Comparison of ENCODE assay signal across 34 cellular contexts in genomic region chr4:98242063-98242462, GRCh38. TPM values are rescaled to one million over a fixed set of nuclear protein-coding genes. Genes with fewer than 3 reads are reported as not detected.
DNase-seq lines count a peak whose midpoint lies in the region; ATAC-seq and TF ChIP-seq lines count a peak whose summit lies in the region.
"Had no signal": no experiment of that assay in that cellular context is flagged by ENCODE, and none has a peak within 500 bp of the region (broad histone marks: within the 10 kb centered on the region; RNA-seq: fewer than 3 reads in every experiment).

No MANE protein-coding gene starts in this region.

- H3K27ac ChIP-seq in PC-3 (ENCODE audit: low read length): no peak overlapping the region
- peak overlapping the region; percentile 39; the same call in 1 of the 2 replicates for H3K27ac ChIP-seq in Panc1 (ENCODE audit: low read length)
- no peak overlapping the region for H3K27ac ChIP-seq in SK-N-SH (ENCODE audit: low read depth in 2 of 2, low read length in 1 of 2)
- no peak overlapping the region for H3K27ac ChIP-seq in WERI-Rb-1
- H3K27ac ChIP-seq: 22Rv1; A549; BLaER1; BLaER1 treated with 17β-estradiol and CSF1 and Interleukin-3, amounts not matched to agents 10 nM and 100 nM; C4-2B had no signal

- H3K79me2 ChIP-seq in PC-3 (ENCODE audit: low read length): no peaks in the 10 kb centered on the region
- H3K79me2 ChIP-seq in SK-N-SH (ENCODE audit: insufficient read depth): no peaks in the 10 kb centered on the region

- H3K9me2 ChIP-seq in PC-3 (replicated peaks; ENCODE audit: low read length): no peaks in the 10 kb centered on the region
- no peaks in the 10 kb centered on the region for H3K9me2 ChIP-seq in SK-N-SH

- no peak overlapping the region for H3K4me3 Mint-ChIP-seq in WTC11
- H3K4me3 Mint-ChIP-seq in activated CD4-positive, alpha-beta memory T cell treated with anti-CD3 and anti-CD28 coated beads, Interleukin-2, amount 10 ng/mL, durations not matched to agents 7 days and 5 days: no peak overlapping the region
- H3K4me3 Mint-ChIP-seq: B cell; CD14-positive monocyte; CD4-positive, alpha-beta memory T cell; CD4-positive, alpha-beta T cell; CD4-positive, CD25-positive, alpha-beta regulatory T cell; CD8-positive, alpha-beta memory T cell; CD8-positive, alpha-beta T cell had no signal

- no peaks in the 10 kb centered on the region for H3K9me3 Mint-ChIP-seq in WTC11
- H3K9me3 Mint-ChIP-seq in activated CD4-positive, alpha-beta memory T cell treated with anti-CD3 and anti-CD28 coated beads, Interleukin-2, amount 10 ng/mL, durations not matched to agents 7 days and 5 days: peaks cover 3% of the 10 kb centered on the region
- H3K9me3 Mint-ChIP-seq: CD4-positive, alpha-beta T cell; CD8-positive, alpha-beta T cell had no signal

- no peaks in the 10 kb centered on the region for H3K36me3 Mint-ChIP-seq in WTC11
- H3K36me3 Mint-ChIP-seq in activated CD4-positive, alpha-beta memory T cell treated with anti-CD3 and anti-CD28 coated beads, Interleukin-2, amount 10 ng/mL, durations not matched to agents 7 days and 5 days (ENCODE audit: low read depth): peaks cover 3% of the 10 kb centered on the region
- H3K36me3 Mint-ChIP-seq: CD14-positive monocyte; CD4-positive, alpha-beta memory T cell; CD4-positive, CD25-positive, alpha-beta regulatory T cell; CD8-positive, alpha-beta T cell had no signal

- H3K27me3 ChIP-seq in PC-3 (ENCODE audit: low read length) (no peaks in the 10 kb centered on the region), Panc1 (ENCODE audit: control insufficient read depth, insufficient read depth, low read length) (no peaks in the 10 kb centered on the region), SK-N-SH (ENCODE audit: insufficient read depth) (no peaks in the 10 kb centered on the region), WERI-Rb-1 (ENCODE audit: insufficient read depth, low read depth, severe bottlenecking) (no peaks in the 10 kb centered on the region)
- H3K27me3 ChIP-seq: BE2C; BLaER1; BLaER1 treated with 17β-estradiol and CSF1 and Interleukin-3, amounts not matched to agents 10 nM and 100 nM had no signal

- H3K4me2 ChIP-seq in PC-3 (ENCODE audit: low read length) (no peak overlapping the region), SK-N-SH (0 out of 2 replicates have a peak overlapping the region, but pooled peaks have one; percentile 23)
- H3K4me2 ChIP-seq: A549; BLaER1; BLaER1 treated with 17β-estradiol and CSF1 and Interleukin-3, amounts not matched to agents 10 nM and 100 nM had no signal

- TF ChIP-seq CTCF in PC-3 (conservative IDR thresholded peaks at IDR 0.05; ENCODE audit: low read depth, low read length): no peak
- TF ChIP-seq CTCF in Panc1 (IDR thresholded peaks at IDR 0.05): no peak
- TF ChIP-seq CTCF in SK-N-SH (IDR thresholded peaks at IDR 0.05): no peak
- no peak for TF ChIP-seq CTCF in WTC11 (IDR thresholded peaks at IDR 0.05)
- no peak for TF ChIP-seq CTCF in WERI-Rb-1 (IDR thresholded peaks at IDR 0.05; ENCODE audit: low read depth, low read length)

- peak; percentile 54 for ATAC-seq in PC-3
- ATAC-seq in Panc1: peak; percentile 76
- peak; percentile 19 for ATAC-seq in SK-N-SH treated with all-trans-retinoic acid at 6 μM for 48 hours
- ATAC-seq in WTC11: no peak
- ATAC-seq: A549; CD8-positive, alpha-beta T cell had no signal

- no peak overlapping the region for H2AFZ ChIP-seq in PC-3 (ENCODE audit: low read length)
- H2AFZ ChIP-seq in SK-N-SH (ENCODE audit: low read depth): peak overlapping the region; percentile 43; the same call in 1 of the 2 replicates

- WGBS in SK-N-SH (ENCODE audit: low lambda C conversion rate): 79% methylated on average over 1 of the region's 1 CpG

- no peak overlapping the region for H3K9ac ChIP-seq in PC-3 (ENCODE audit: low read length)
- H3K9ac ChIP-seq in SK-N-SH: no peak overlapping the region
- H3K9ac ChIP-seq: BLaER1; BLaER1 treated with 17β-estradiol and CSF1 and Interleukin-3, amounts not matched to agents 10 nM and 100 nM had no signal

- no TSS peak for BruUV-seq in PC-3 (replicated peaks; lab: Mats Ljungman, UMichigan)
- no TSS peak for BruUV-seq in Panc1 (replicated peaks; lab: Mats Ljungman, UMichigan)

- in situ Hi-C loops in Panc1 (cut with HindIII; ENCODE audit: low pct_unique_long_range_greater_than_20kb, low sequenced_read_pairs): no loop called here

- POLR2A ChIA-PET in PC-3 (lab: Charles Lee; ENCODE audit: unreplicated experiment): interaction anchor here (0.6 kb wide), 1 partner anchor 19 kb away, joined by 3 read pairs; the partner anchor contains the start of gene RAP1GDS1
- POLR2A ChIA-PET in Panc1 (lab: Charles Lee): no interaction called here
- POLR2A ChIA-PET in SK-N-SH (lab: Yijun Ruan, JAX): no interaction called here
- POLR2A ChIA-PET in WTC11 (lab: Charles Lee): interaction anchor here (1.0 kb wide), 1 partner anchor 19 kb away, joined by 4 read pairs; the partner anchor contains the start of gene RAP1GDS1
- POLR2A ChIA-PET in activated CD4-positive, alpha-beta memory T cell treated with anti-CD3 and anti-CD28 coated beads, Interleukin-2, amount 10 ng/mL, durations not matched to agents 7 days and 5 days (lab: Charles Lee): no interaction called here

- DNase-seq in PC-3 (no peak), Panc1 (ENCODE audit: low read depth, low spot score) (no peak), SK-N-SH (no peak), WTC11 (ENCODE audit: low spot score) (no peak), WERI-Rb-1 (no peak)
- DNase-seq in stimulated activated CD4-positive, alpha-beta T cell treated with anti-CD3 and anti-CD28 coated beads, Interleukin-2, amount 100 ng/mL, for 24 hours: no peak
- DNase-seq in activated CD4-positive, alpha-beta memory T cell treated with anti-CD3 and anti-CD28 coated beads, Interleukin-2, amount 10 ng/mL, durations not matched to agents 7 days and 5 days: no peak
- DNase-seq: 8988T; ACHN; AML-193; BE2C; C1 segment of cervical spinal cord; Caco-2; Calu3; CD4-positive, alpha-beta memory T cell; CD4-positive, alpha-beta T cell; CD4-positive, CD25-positive, alpha-beta regulatory T cell; CD8-positive, alpha-beta memory T cell; CD8-positive, alpha-beta T cell; COR-L47; DMS 273 treated with DMSO at 0.1 percent for 48 hours; DMS153; DMS53; DMS79; DMS79 treated with DMSO at 0.1 percent for 48 hours; DND-41 had no signal

- no peak for TF ChIP-seq RAD21 in SK-N-SH (IDR thresholded peaks at IDR 0.05; ENCODE audit: low read length)

- no peaks in the 10 kb centered on the region for H3F3A ChIP-seq in PC-3 (ENCODE audit: low read length, unreplicated experiment)
- H3F3A ChIP-seq in SK-N-SH (replicated peaks; ENCODE audit: insufficient read depth): no peaks in the 10 kb centered on the region

- no peak for TF ChIP-seq EP300 in SK-N-SH (IDR thresholded peaks at IDR 0.05; ENCODE audit: borderline replicate concordance in 1 of 2, low read depth in 1 of 2, low read length in 1 of 2)

- intact Hi-C loops in PC-3 (cut with micrococcal nuclease): no loop called here
- intact Hi-C loops in Panc1 (cut with micrococcal nuclease; ENCODE audit: unreplicated experiment): no loop called here

- H3K4me1 ChIP-seq in PC-3 (ENCODE audit: insufficient read depth, low read length) (no peaks in the 10 kb centered on the region; the same call in 1 of the 2 replicates), Panc1 (ENCODE audit: control insufficient read depth, insufficient read depth, low read length) (no peaks in the 10 kb centered on the region), SK-N-SH (ENCODE audit: control insufficient read depth in 1 of 2, insufficient read depth in 2 of 2, low read depth in 1 of 2, low read length in 1 of 2) (no peaks in the 10 kb centered on the region)
- H3K4me1 ChIP-seq: A549; BE2C; BLaER1; BLaER1 treated with 17β-estradiol and CSF1 and Interleukin-3, amounts not matched to agents 10 nM and 100 nM; Caco-2 had no signal

- no peaks in the 10 kb centered on the region for H3K27me3 Mint-ChIP-seq in WTC11 (ENCODE audit: low read depth)
- peaks cover 14% of the 10 kb centered on the region for H3K27me3 Mint-ChIP-seq in activated CD4-positive, alpha-beta memory T cell treated with anti-CD3 and anti-CD28 coated beads, Interleukin-2, amount 10 ng/mL, durations not matched to agents 7 days and 5 days

- H3K36me3 ChIP-seq in PC-3 (ENCODE audit: low read depth, low read length) (no peaks in the 10 kb centered on the region), Panc1 (ENCODE audit: control insufficient read depth, insufficient read depth, low read length) (no peaks in the 10 kb centered on the region), SK-N-SH (replicated peaks in 1 of 2; ENCODE audit: control insufficient read depth in 1 of 2, insufficient read depth in 2 of 2, low read length in 1 of 2) (no peaks in the 10 kb centered on the region), WERI-Rb-1 (no peaks in the 10 kb centered on the region)
- H3K36me3 ChIP-seq: BE2C; BLaER1; BLaER1 treated with 17β-estradiol and CSF1 and Interleukin-3, amounts not matched to agents 10 nM and 100 nM had no signal

- H3K9me3 ChIP-seq in PC-3 (ENCODE audit: low read length) (no peaks in the 10 kb centered on the region), Panc1 (ENCODE audit: control insufficient read depth, insufficient read depth, low read depth, low read length) (no peaks in the 10 kb centered on the region), SK-N-SH (no peaks in the 10 kb centered on the region), WERI-Rb-1 (ENCODE audit: severe bottlenecking) (no peaks in the 10 kb centered on the region)
- H3K9me3 ChIP-seq: A549; BE2C; BLaER1; BLaER1 treated with 17β-estradiol and CSF1 and Interleukin-3, amounts not matched to agents 10 nM and 100 nM; Caco-2 had no signal

- H3K27ac Mint-ChIP-seq in WTC11: no peak overlapping the region
- no peak overlapping the region for H3K27ac Mint-ChIP-seq in activated CD4-positive, alpha-beta memory T cell treated with anti-CD3 and anti-CD28 coated beads, Interleukin-2, amount 10 ng/mL, durations not matched to agents 7 days and 5 days
- H3K27ac Mint-ChIP-seq: B cell; CD14-positive monocyte; CD4-positive, alpha-beta memory T cell; CD4-positive, alpha-beta T cell; CD4-positive, CD25-positive, alpha-beta regulatory T cell; CD8-positive, alpha-beta T cell had no signal

- H3K4me1 Mint-ChIP-seq in WTC11: peaks cover 15% of the 10 kb centered on the region
- H3K4me1 Mint-ChIP-seq in activated CD4-positive, alpha-beta memory T cell treated with anti-CD3 and anti-CD28 coated beads, Interleukin-2, amount 10 ng/mL, durations not matched to agents 7 days and 5 days: no peaks in the 10 kb centered on the region
- H3K4me1 Mint-ChIP-seq: B cell; CD14-positive monocyte; CD4-positive, alpha-beta memory T cell; CD4-positive, CD25-positive, alpha-beta regulatory T cell; CD8-positive, alpha-beta memory T cell had no signal

- H3K4me3 ChIP-seq in PC-3 (ENCODE audit: low read length): no peak overlapping the region
- no peak overlapping the region for H3K4me3 ChIP-seq in Panc1 (ENCODE audit: low read depth in 2 of 2, low read length in 2 of 2)
- no peak overlapping the region for H3K4me3 ChIP-seq in SK-N-SH (ENCODE audit: low read depth in 2 of 2, low read length in 1 of 2)
- no peak overlapping the region for H3K4me3 ChIP-seq in WERI-Rb-1 (ENCODE audit: low read depth, low read length)
- H3K4me3 ChIP-seq: A549; BLaER1; BLaER1 treated with 17β-estradiol and CSF1 and Interleukin-3, amounts not matched to agents 10 nM and 100 nM had no signal

- CTCF ChIA-PET in PC-3 (lab: Charles Lee): no interaction called here
- CTCF ChIA-PET in Panc1 (lab: Charles Lee): interaction anchor here (0.7 kb wide), 1 partner anchor 18 kb away, joined by 3 read pairs; no protein-coding TSS in a partner anchor
- CTCF ChIA-PET in SK-N-SH (lab: Yijun Ruan, JAX): interaction anchor here (0.9 kb wide), 1 partner anchor 542 kb away, joined by 3 read pairs; no protein-coding TSS in a partner anchor
- CTCF ChIA-PET in WTC11 (lab: Charles Lee): no interaction called here
- CTCF ChIA-PET in activated CD4-positive, alpha-beta memory T cell treated with anti-CD3 and anti-CD28 coated beads, Interleukin-2, amount 10 ng/mL, durations not matched to agents 7 days and 5 days (lab: Charles Lee): no interaction called here

- H4K20me1 ChIP-seq in PC-3 (ENCODE audit: low read length): no peaks in the 10 kb centered on the region
- H4K20me1 ChIP-seq in SK-N-SH (ENCODE audit: insufficient read depth): no peaks in the 10 kb centered on the region
- H4K20me1 ChIP-seq: BLaER1; BLaER1 treated with 17β-estradiol and CSF1 and Interleukin-3, amounts not matched to agents 10 nM and 100 nM had no signal

RNA-seq across cellular contexts. Expression of gene RAP1GDS1, which starts 19.1 kb away (rescaled TPM):
- total RNA-seq in PC-3 (2014; rRNA removed) (19.0 and 31.1 TPM in 2 replicates), Panc1 (2021; ENCODE audit: unreplicated experiment) (39.7 TPM), WTC11 (2021) (24.0 to 29.9 TPM (median 25.3 TPM) in 3 replicates)
- 25.1 TPM for polyA plus RNA-seq in Panc1 (2012; ENCODE audit: insufficient read length)
- polyA plus RNA-seq in SK-N-SH (2012; rRNA removed): 25.6 and 31.3 TPM in 2 replicates
- 34.6 and 34.9 TPM in 2 replicates for polyA plus RNA-seq in SK-N-SH (2012; cell fraction: cytosol; rRNA removed)
- 18.0 and 39.1 TPM in 2 replicates for polyA plus RNA-seq in SK-N-SH (2012; cell fraction: nucleus; rRNA removed)
- 10 to 100 TPM; 46.1 to 50.4 TPM for total RNA-seq in activated CD4-positive, alpha-beta memory T cell treated with anti-CD3 and anti-CD28 coated beads, Interleukin-2, amount 10 ng/mL, durations not matched to agents 7 days and 5 days

Comparison
In these comparisons a context has a peak if more than half of its experiments do, and no peak if none do; other contexts are left out.
1. CTCF ChIA-PET loops: an anchor here in Panc1 (0.7 kb wide) and SK-N-SH (0.9 kb wide); none called in PC-3, WTC11 and activated CD4-positive, alpha-beta memory T cell treated with anti-CD3 and anti-CD28 coated beads, Interleukin-2, amount 10 ng/mL, durations not matched to agents 7 days and 5 days.
2. POLR2A ChIA-PET loops: an anchor here in PC-3 (0.6 kb wide) and WTC11 (1.0 kb wide); none called in Panc1, SK-N-SH and activated CD4-positive, alpha-beta memory T cell treated with anti-CD3 and anti-CD28 coated beads, Interleukin-2, amount 10 ng/mL, durations not matched to agents 7 days and 5 days.